21 cellular contexts compared by ENCODE assay signal in the genomic region with DNA sequence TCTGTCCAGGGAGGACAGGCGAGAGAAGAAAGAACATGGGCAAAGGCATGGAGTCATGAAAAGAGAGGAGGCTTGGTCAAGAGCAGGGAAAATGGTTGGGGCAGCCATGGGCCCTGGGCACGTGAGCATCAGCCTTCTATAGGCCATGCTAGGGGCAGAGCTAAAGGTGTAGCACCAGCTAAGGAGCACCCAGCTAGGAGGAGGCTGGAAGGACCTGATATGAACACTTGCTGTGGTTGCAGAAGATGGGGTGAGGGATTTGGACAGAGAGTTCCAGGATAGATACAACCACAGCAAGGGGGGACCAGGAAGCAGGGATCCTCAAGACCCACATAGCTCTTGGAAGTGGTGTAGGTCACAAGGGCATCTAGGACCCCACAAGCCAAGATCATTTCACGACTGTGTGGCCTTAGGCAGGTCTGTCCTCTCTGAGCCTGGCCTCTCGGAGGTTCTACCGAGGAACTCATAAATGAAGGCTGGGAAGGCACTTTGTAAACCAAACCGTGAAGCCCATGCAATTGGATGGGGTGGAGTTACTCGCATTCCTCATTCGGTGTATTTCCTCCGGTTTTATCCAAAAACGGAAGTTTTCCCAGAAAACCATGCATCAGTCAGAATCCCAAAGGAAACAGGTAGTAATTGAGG.
DNase-seq lines count a peak whose midpoint lies in the region; ATAC-seq and TF ChIP-seq lines count a peak whose summit lies in the region.
"Had no signal": no experiment of that assay in that cellular context is flagged by ENCODE, and none has a peak within 500 bp of the region (broad histone marks: within the 10 kb centered on the region; RNA-seq: fewer than 3 reads in every experiment).

No MANE protein-coding gene starts in this region.

- H3K4me3 ChIP-seq in AG04450 (ENCODE audit: low read depth, low read length) (no peak overlapping the region), stomach (no peak overlapping the region), endodermal cell (ENCODE audit: low read length) (no peak overlapping the region)
- H3K4me3 ChIP-seq: GM12878 had no signal

- H3K4me1 Mint-ChIP-seq in glutamatergic neuron (ENCODE audit: low read depth, unreplicated experiment): peaks cover 6% of the 10 kb centered on the region
- H3K4me1 Mint-ChIP-seq in endodermal cell: peaks cover 22% of the 10 kb centered on the region
- H3K4me1 Mint-ChIP-seq: CD4-positive, CD25-positive, alpha-beta regulatory T cell; CD8-positive, alpha-beta memory T cell had no signal

- H3K9me3 ChIP-seq in AG04450 (ENCODE audit: control insufficient read depth, insufficient read depth, low read length) (peaks cover 9% of the 10 kb centered on the region), stomach (no peaks in the 10 kb centered on the region), endodermal cell (ENCODE audit: control insufficient read depth, low read length) (peaks cover 6% of the 10 kb centered on the region)
- H3K9me3 ChIP-seq: BE2C had no signal

- peaks cover 3% of the 10 kb centered on the region for H3K9me3 Mint-ChIP-seq in glutamatergic neuron (ENCODE audit: unreplicated experiment)
- peaks cover 9% of the 10 kb centered on the region for H3K9me3 Mint-ChIP-seq in endodermal cell
- H3K9me3 Mint-ChIP-seq: CD8-positive, alpha-beta memory T cell had no signal

- peak overlapping the region; percentile 11 for H3K27ac ChIP-seq in AG04450 (ENCODE audit: low read depth, low read length)
- no peak overlapping the region for H3K27ac ChIP-seq in stomach
- no peak overlapping the region for H3K27ac ChIP-seq in endodermal cell (ENCODE audit: low read depth, low read length)

- H3K9ac ChIP-seq in endodermal cell (ENCODE audit: extremely low read depth, low read length, poor library complexity, severe bottlenecking): no peak overlapping the region

- CTCF ChIA-PET in AG04450 (lab: Charles Lee): interaction anchor here (1.2 to 2.7 kb wide), 4 partner anchors 9 to 214 kb away, joined by 4 to 31 read pairs (median 9); no protein-coding TSS in a partner anchor

- H3K36me3 Mint-ChIP-seq in glutamatergic neuron (ENCODE audit: unreplicated experiment): peaks cover 12% of the 10 kb centered on the region
- no peaks in the 10 kb centered on the region for H3K36me3 Mint-ChIP-seq in endodermal cell (ENCODE audit: low read depth)
- H3K36me3 Mint-ChIP-seq: CD4-positive, CD25-positive, alpha-beta regulatory T cell had no signal

- TF ChIP-seq CTCF in AG04450 (IDR thresholded peaks at IDR 0.05; ENCODE audit: low read depth, low read length) (no peak), glutamatergic neuron (IDR thresholded peaks at IDR 0.05; ENCODE audit: partially characterized antibody, unreplicated experiment) (no peak), stomach (IDR thresholded peaks at IDR 0.05) (no peak), endodermal cell (conservative IDR thresholded peaks at IDR 0.05) (no peak)

- peaks cover 4% of the 10 kb centered on the region for H3K27me3 ChIP-seq in AG04450 (ENCODE audit: control insufficient read depth, insufficient read depth, low read length)
- H3K27me3 ChIP-seq in stomach: peaks cover 0 to 16% (median 0%) of the 10 kb centered on the region in 3 donors
- no peaks in the 10 kb centered on the region for H3K27me3 ChIP-seq in endodermal cell (ENCODE audit: control insufficient read depth, insufficient read depth, low read length, poor library complexity, severe bottlenecking)
- H3K27me3 ChIP-seq: BE2C had no signal

- no peak overlapping the region for H3K4me3 Mint-ChIP-seq in glutamatergic neuron (ENCODE audit: unreplicated experiment)
- no peak overlapping the region for H3K4me3 Mint-ChIP-seq in endodermal cell
- H3K4me3 Mint-ChIP-seq: CD4-positive, CD25-positive, alpha-beta regulatory T cell; CD8-positive, alpha-beta memory T cell; HFFc6 had no signal

- H3K36me3 ChIP-seq in stomach (no peaks in the 10 kb centered on the region), endodermal cell (ENCODE audit: control insufficient read depth, insufficient read depth, low read length) (no peaks in the 10 kb centered on the region)
- H3K36me3 ChIP-seq: BE2C had no signal

- POLR2A ChIA-PET in AG04450 (lab: Yijun Ruan, JAX): no interaction called here

- intact Hi-C loops in stomach (cut with DNase I; ENCODE audit: low total_unique reads): no loop called here

- no peak for TF ChIP-seq POLR2A in stomach (IDR thresholded peaks at IDR 0.05)

- H3K27ac Mint-ChIP-seq in glutamatergic neuron (ENCODE audit: unreplicated experiment) (peak overlapping the region; percentile 35), endodermal cell (no peak overlapping the region)
- H3K27ac Mint-ChIP-seq: CD4-positive, CD25-positive, alpha-beta regulatory T cell; CD8-positive, alpha-beta memory T cell; HFFc6 had no signal

- peaks cover 8% of the 10 kb centered on the region for H3K27me3 Mint-ChIP-seq in glutamatergic neuron (ENCODE audit: unreplicated experiment)
- H3K27me3 Mint-ChIP-seq in endodermal cell (ENCODE audit: insufficient read depth): peaks cover 17% of the 10 kb centered on the region

- WGBS in stomach, 5 donors: 94 to 97% (median 95%) methylated on average over 10 of the region's 10 CpGs
- 94 to 96% methylated on average over 10 of the region's 10 CpGs for WGBS in endodermal cell (ENCODE audit: insufficient coverage in 1 of 2, insufficient read length in 1 of 2), 2 experiments

- DNase-seq in AG04450 (ENCODE audit: low read depth, low spot score) (no peak), glutamatergic neuron (no peak), stomach (peak; percentile 9), 8988T (no peak), NCI-H2107 (lab: John Stamatoyannopoulos, UW) (no peak), endodermal cell (no peak)
- DNase-seq in activated CD8-positive, alpha-beta memory T cell treated with anti-CD3 and anti-CD28 coated beads, Interleukin-2, amount 50 U/mL, for 48 hours: peak; percentile 35
- DNase-seq: BE2C; C1 segment of cervical spinal cord; CD4-positive, CD25-positive, alpha-beta regulatory T cell; CD8-positive, alpha-beta memory T cell; COR-L47; DMS 273 treated with DMSO at 0.1 percent for 48 hours; DMS53; DND-41; GOT3; H7; HFFc6 had no signal

- no peak for ATAC-seq in GM19324 (IDR thresholded peaks at IDR 0.05; ENCODE audit: low FRiP score, unreplicated experiment)
- ATAC-seq: GM12878, HCT116 had no signal

- no peak for TF ChIP-seq EP300 in stomach (IDR thresholded peaks at IDR 0.05)

- H3K4me1 ChIP-seq in stomach (peaks cover 0 to 3% (median 0%) of the 10 kb centered on the region in 4 donors), endodermal cell (ENCODE audit: control insufficient read depth, insufficient read depth, low read length) (peaks cover 9% of the 10 kb centered on the region)
- H3K4me1 ChIP-seq: BE2C had no signal

Comparison
In these comparisons a context has a peak if more than half of its experiments do, and no peak if none do; other contexts are left out.
1. DNase-seq: peak in activated CD8-positive, alpha-beta memory T cell treated with anti-CD3 and anti-CD28 coated beads, Interleukin-2, amount 50 U/mL, for 48 hours (single experiment) and stomach (single experiment); none in AG04450 (single experiment), glutamatergic neuron (single experiment), 8988T (single experiment), NCI-H2107 (single experiment) and endodermal cell (single experiment).